ENCODE assay signal across 12 cellular contexts in the genomic region with DNA sequence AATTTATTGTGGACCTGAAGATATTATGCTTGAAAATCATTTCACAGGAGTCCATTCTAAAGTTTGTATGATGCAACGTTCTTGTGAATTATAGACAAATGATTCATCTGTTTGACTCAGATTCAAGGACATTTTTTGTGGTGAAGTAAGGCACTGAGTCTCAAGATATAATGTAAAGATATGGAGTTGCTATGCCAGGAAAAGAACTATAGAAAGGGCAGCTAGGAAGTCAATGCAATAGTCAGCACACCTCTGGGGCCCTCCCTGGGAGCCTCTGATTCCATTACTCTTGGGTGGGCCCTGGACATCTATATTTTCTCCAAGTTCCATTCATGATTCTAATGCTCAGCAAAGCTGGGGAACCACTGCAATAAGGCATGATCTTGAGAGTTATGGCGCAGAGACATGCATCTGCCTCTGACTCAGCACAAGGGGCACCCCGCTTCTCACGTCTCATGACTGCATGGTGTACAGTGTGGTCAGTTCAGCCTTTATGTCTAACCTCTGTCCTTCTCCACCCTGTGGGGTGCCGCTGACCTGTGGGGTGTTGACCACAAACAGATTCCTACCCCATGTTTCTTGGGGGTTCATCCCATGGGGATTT. TPM values are rescaled to one million over a fixed set of nuclear protein-coding genes. Genes with fewer than 3 reads are reported as not detected.
DNase-seq lines count a peak whose midpoint lies in the region; ATAC-seq and TF ChIP-seq lines count a peak whose summit lies in the region.
"Had no signal": no experiment of that assay in that cellular context is flagged by ENCODE, and none has a peak within 500 bp of the region (broad histone marks: within the 10 kb centered on the region; RNA-seq: fewer than 3 reads in every experiment).

No MANE protein-coding gene starts in this region.

- H3K56ac ChIP-seq in H9 (ENCODE audit: insufficient read length, low read depth, low read length): no peak overlapping the region

- no peaks in the 10 kb centered on the region for H3K36me3 ChIP-seq in fibroblast of lung (ENCODE audit: control insufficient read depth, insufficient read depth, low read length)

- H3T11ph ChIP-seq in H9 (ENCODE audit: low read length): no peak overlapping the region

- H3K9ac ChIP-seq in fibroblast of lung (ENCODE audit: insufficient read depth, low read length) (no peak overlapping the region), H9 (ENCODE audit: extremely low read depth, insufficient read length, low read length) (no peak overlapping the region)

- H3K4me2 ChIP-seq in fibroblast of lung (ENCODE audit: extremely low read depth, insufficient read depth, low read length): peak overlapping the region; percentile 63
- H3K4me2 ChIP-seq in H9 (ENCODE audit: insufficient read depth, insufficient read length, low read length): no peak overlapping the region

- TF ChIP-seq CTCF in fibroblast of lung (conservative IDR thresholded peaks at IDR 0.05 in 1 of 2, IDR thresholded peaks at IDR 0.05 in 1 of 2; ENCODE audit: low read depth in 1 of 2, low read length in 2 of 2): no peak
- TF ChIP-seq CTCF in H9 (conservative IDR thresholded peaks at IDR 0.05): no peak

- H3K23me2 ChIP-seq in H9 (ENCODE audit: insufficient read length, low read depth, low read length, poor library complexity, severe bottlenecking): no peaks in the 10 kb centered on the region

- no peak overlapping the region for H2BK12ac ChIP-seq in H9 (ENCODE audit: insufficient read length, low read depth, low read length)

- H3K4me1 Mint-ChIP-seq in stimulated activated effector memory CD8-positive, alpha-beta T cell treated with anti-CD3 and anti-CD28 coated beads, Interleukin-12 subunit alpha, Interleukin-12 subunit beta, amount 100 ng/mL, for 72 hours: peaks cover 21% of the 10 kb centered on the region
- H3K4me1 Mint-ChIP-seq in H9: no peaks in the 10 kb centered on the region
- H3K4me1 Mint-ChIP-seq: brain had no signal

- no peak overlapping the region for H2BK15ac ChIP-seq in H9 (ENCODE audit: low read depth, low read length)

- H3K27me3 Mint-ChIP-seq in H9 (ENCODE audit: low read depth): no peaks in the 10 kb centered on the region; the same call in 1 of the 2 replicates

- H3K4me1 ChIP-seq in fibroblast of lung (ENCODE audit: control insufficient read depth, extremely low read depth, insufficient read depth, low read length) (peaks cover 20% of the 10 kb centered on the region), H9 (ENCODE audit: insufficient read depth, low read length) (no peaks in the 10 kb centered on the region)

- H3K4me3 Mint-ChIP-seq in stimulated activated effector memory CD8-positive, alpha-beta T cell treated with anti-CD3 and anti-CD28 coated beads, Interleukin-12 subunit alpha, Interleukin-12 subunit beta, amount 100 ng/mL, for 72 hours: no peak overlapping the region
- no peak overlapping the region for H3K4me3 Mint-ChIP-seq in H9
- H3K4me3 Mint-ChIP-seq: brain had no signal

- peak; percentile 91 for ATAC-seq in stimulated activated effector memory CD8-positive, alpha-beta T cell treated with anti-CD3 and anti-CD28 coated beads, Interleukin-12 subunit alpha, Interleukin-12 subunit beta, amount 100 ng/mL, for 72 hours

- H3K4ac ChIP-seq in H9 (ENCODE audit: low read depth, low read length): no peak overlapping the region

- no peak overlapping the region for H4K8ac ChIP-seq in H9 (replicated peaks; ENCODE audit: insufficient read length, low read depth, low read length)

- H3K79me2 ChIP-seq in fibroblast of lung (ENCODE audit: control insufficient read depth, insufficient read depth, low read length) (no peaks in the 10 kb centered on the region), H9 (ENCODE audit: insufficient read depth, low read length) (no peaks in the 10 kb centered on the region)

- no peak overlapping the region for H3K4me3 ChIP-seq in fibroblast of lung (replicated peaks in 1 of 4; ENCODE audit: control extremely low read depth in 1 of 4, insufficient read depth in 1 of 4, low read depth in 3 of 4, low read length in 4 of 4)

- H3K36me3 Mint-ChIP-seq in stimulated activated effector memory CD8-positive, alpha-beta T cell treated with anti-CD3 and anti-CD28 coated beads, Interleukin-12 subunit alpha, Interleukin-12 subunit beta, amount 100 ng/mL, for 72 hours: no peaks in the 10 kb centered on the region
- peaks cover 0 to 3% (median 0%) of the 10 kb centered on the region in 3 experiments; a peak in 2 of 7 replicates for H3K36me3 Mint-ChIP-seq in H9 (ENCODE audit: insufficient read depth in 1 of 3, low read depth in 3 of 3)
- H3K36me3 Mint-ChIP-seq: brain had no signal

- no CpG with 5 or more reads among the region's 5 CpGs for WGBS in H9 (ENCODE audit: extremely low coverage, insufficient read length, low lambda C conversion rate)

- H2BK120ac ChIP-seq in H9 (ENCODE audit: low read depth, low read length, poor library complexity, severe bottlenecking): no peak overlapping the region

- H3K23ac ChIP-seq in H9 (ENCODE audit: insufficient read length, low read depth, low read length): no peak overlapping the region

- no peaks in the 10 kb centered on the region for H3K9me3 Mint-ChIP-seq in stimulated activated effector memory CD8-positive, alpha-beta T cell treated with anti-CD3 and anti-CD28 coated beads, Interleukin-12 subunit alpha, Interleukin-12 subunit beta, amount 100 ng/mL, for 72 hours
- H3K9me3 Mint-ChIP-seq in H9: peaks cover 0 to 6% of the 10 kb centered on the region in 2 experiments; a peak in 3 of 5 replicates

- no peak overlapping the region for H4K91ac ChIP-seq in H9 (ENCODE audit: insufficient read length, low read depth, low read length)

- no peak overlapping the region for H2AFZ ChIP-seq in fibroblast of lung (ENCODE audit: low read length)
- H2AFZ ChIP-seq in H9 (ENCODE audit: low read length): no peak overlapping the region

- H2BK5ac ChIP-seq in H9 (ENCODE audit: insufficient read length, low read length): no peak overlapping the region

- no peaks in the 10 kb centered on the region for H3K79me1 ChIP-seq in H9 (ENCODE audit: insufficient read depth, low read depth, low read length, poor library complexity, severe bottlenecking)

- H3K27ac Mint-ChIP-seq in stimulated activated effector memory CD8-positive, alpha-beta T cell treated with anti-CD3 and anti-CD28 coated beads, Interleukin-12 subunit alpha, Interleukin-12 subunit beta, amount 100 ng/mL, for 72 hours: no peak overlapping the region
- H3K27ac Mint-ChIP-seq in H9: no peak overlapping the region

- H3K27ac ChIP-seq in fibroblast of lung (ENCODE audit: insufficient read depth, low read length): peak overlapping the region; percentile 78
- no peak overlapping the region for H3K27ac ChIP-seq in H9 (ENCODE audit: insufficient read length, low read depth, low read length)
- H3K27ac ChIP-seq: C4-2B had no signal

- H2AK5ac ChIP-seq in H9 (ENCODE audit: insufficient read length, low read length): no peak overlapping the region

- H3K27me3 ChIP-seq in fibroblast of lung (ENCODE audit: control insufficient read depth, insufficient read depth, low read length): no peaks in the 10 kb centered on the region
- H3K27me3 ChIP-seq in H9 (ENCODE audit: insufficient read depth, low read length): no peaks in the 10 kb centered on the region

- no peak overlapping the region for H2BK20ac ChIP-seq in H9 (ENCODE audit: low read depth, low read length, poor library complexity, severe bottlenecking)

- H3K14ac ChIP-seq in H9 (ENCODE audit: insufficient read depth, low read length): no peak overlapping the region; the same call in 1 of the 2 replicates

- no peak overlapping the region for H3K18ac ChIP-seq in H9 (ENCODE audit: insufficient read length, low read depth, low read length)

- no peak overlapping the region for H4K5ac ChIP-seq in H9 (ENCODE audit: insufficient read length, low read depth, low read length)

- DNase-seq in activated T-cell treated with anti-CD3 and anti-CD28 coated beads for 48 hours (ENCODE audit: low read depth) (peak; percentile 22), RPMI7951 (ENCODE audit: low read depth) (peak; percentile 89), fibroblast of lung (ENCODE audit: low read depth in 2 of 2) (peak; percentile 94 to 97), H9 (no peak), NCI-H510A (lab: John Stamatoyannopoulos, UW) (no peak), DMS79 (lab: John Stamatoyannopoulos, UW) (no peak)
- DNase-seq in activated T-cell treated with anti-CD3 and anti-CD28 coated beads, Interleukin-2, amount 50 U/mL, for 1 hour: no peak
- no peak for DNase-seq in stimulated activated effector memory CD8-positive, alpha-beta T cell treated with anti-CD3 and anti-CD28 coated beads, Interleukin-12 subunit alpha, Interleukin-12 subunit beta, amount 100 ng/mL, for 72 hours (ENCODE audit: low spot score in 2 of 2)
- DNase-seq: kidney, NCI-H2029 had no signal

- H3K9me3 ChIP-seq in fibroblast of lung (ENCODE audit: control insufficient read depth, insufficient read depth, low read depth, low read length) (no peaks in the 10 kb centered on the region), H9 (ENCODE audit: control insufficient read depth, low read depth, low read length) (no peaks in the 10 kb centered on the region)

- H4K20me1 ChIP-seq in fibroblast of lung (ENCODE audit: control insufficient read depth, extremely low read depth, insufficient read depth, low read length) (no peaks in the 10 kb centered on the region), H9 (ENCODE audit: control insufficient read depth, insufficient read depth, insufficient read length) (no peaks in the 10 kb centered on the region)

RNA-seq across cellular contexts. Expression of a gene that starts 34.1 kb away (rescaled TPM):
- 16.0 and 16.1 TPM in 2 replicates for total RNA-seq in RPMI7951 (2014; rRNA removed; shearing (Covaris generic))
- total RNA-seq in fibroblast of lung (70.4 and 77.3 TPM in 2 replicates), H9 (2021) (32.7 and 35.3 TPM in 2 replicates)
- 28.0 and 60.5 TPM in 2 replicates for polyA plus RNA-seq in fibroblast of lung
- 21.6 and 41.3 TPM in 2 replicates for polyA plus RNA-seq in fibroblast of lung (2012)
- 30.0 and 65.8 TPM in 2 replicates for polyA minus RNA-seq in fibroblast of lung (ENCODE audit: low replicate concordance)

Comparison
In these comparisons a context has a peak if more than half of its experiments do, and no peak if none do; other contexts are left out.
1. DNase-seq: peak in activated T-cell treated with anti-CD3 and anti-CD28 coated beads for 48 hours (single experiment), RPMI7951 (single experiment) and fibroblast of lung (2 of 2); none in activated T-cell treated with anti-CD3 and anti-CD28 coated beads, Interleukin-2, amount 50 U/mL, for 1 hour (single experiment), stimulated activated effector memory CD8-positive, alpha-beta T cell treated with anti-CD3 and anti-CD28 coated beads, Interleukin-12 subunit alpha, Interleukin-12 subunit beta, amount 100 ng/mL, for 72 hours (0 of 2), H9 (single experiment), NCI-H510A (single experiment) and DMS79 (single experiment).